ENCODE assay signal across 9 cellular contexts in the genomic region with DNA sequence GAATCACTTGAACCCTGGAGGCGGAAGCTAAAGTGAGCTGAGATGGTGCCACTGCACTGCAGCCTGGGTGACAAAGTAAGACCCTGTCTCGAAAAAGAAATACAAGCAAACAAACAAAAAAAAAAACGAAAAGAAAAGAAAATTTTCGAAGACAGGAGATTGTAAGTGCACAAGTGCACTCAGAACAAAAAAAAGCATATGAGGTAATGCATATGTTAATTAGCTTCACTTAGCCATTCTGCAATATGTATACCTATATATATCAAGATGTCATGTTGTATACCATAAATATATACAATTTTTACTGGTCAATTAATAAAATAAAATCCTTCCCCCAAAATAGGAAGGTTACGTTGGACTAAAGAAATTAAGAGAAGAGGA.
DNase-seq lines count a peak whose midpoint lies in the region; ATAC-seq, FAIRE-seq and TF ChIP-seq lines count a peak whose summit lies in the region.
"Had no signal": no experiment of that assay in that cellular context is flagged by ENCODE, and none has a peak within 500 bp of the region (broad histone marks: within the 10 kb centered on the region; RNA-seq: fewer than 3 reads in every experiment).

No MANE protein-coding gene starts in this region.

- FAIRE-seq in kidney (lab: Jason Lieb, UNC): no peak
- no peak for FAIRE-seq in small intestine (lab: Jason Lieb, UNC)

- H3K4me3 ChIP-seq in Caco-2 (ENCODE audit: low read depth, low read length): no peak overlapping the region
- peak overlapping the region; percentile 33 to 35 for H3K4me3 ChIP-seq in ascending aorta
- peak overlapping the region in 1 of 2 donors; percentile 59 for H3K4me3 ChIP-seq in kidney (ENCODE audit: low read length in 2 of 2)
- no peak overlapping the region for H3K4me3 ChIP-seq in small intestine (ENCODE audit: low read depth in 1 of 2, low read length in 2 of 2)

- H3K27me3 Mint-ChIP-seq in Caco-2 (ENCODE audit: insufficient read depth, unreplicated experiment): no peaks in the 10 kb centered on the region

- peaks cover 42% of the 10 kb centered on the region for H3K4me1 Mint-ChIP-seq in Caco-2 (ENCODE audit: low read depth, unreplicated experiment)

- no peaks in the 10 kb centered on the region for H3K36me3 ChIP-seq in Caco-2 (ENCODE audit: control insufficient read depth, insufficient read depth, low read length)
- H3K36me3 ChIP-seq in ascending aorta: no peaks in the 10 kb centered on the region
- no peaks in the 10 kb centered on the region for H3K36me3 ChIP-seq in kidney (ENCODE audit: control insufficient read depth in 1 of 2, insufficient read depth in 2 of 2, low read length in 2 of 2)
- H3K36me3 ChIP-seq in small intestine (ENCODE audit: control insufficient read depth in 2 of 2, insufficient read depth in 2 of 2, low read length in 2 of 2): no peaks in the 10 kb centered on the region

- H3K4me1 ChIP-seq in Caco-2 (peaks cover 67% of the 10 kb centered on the region), ascending aorta (peaks cover 2 to 43% of the 10 kb centered on the region in 2 donors), kidney (ENCODE audit: control insufficient read depth in 1 of 2, insufficient read depth in 1 of 2, low read depth in 1 of 2, low read length in 2 of 2) (peaks cover 25 to 31% of the 10 kb centered on the region in 2 donors), small intestine (ENCODE audit: control insufficient read depth in 2 of 2, insufficient read depth in 1 of 2, low read depth in 1 of 2, low read length in 1 of 2) (no peaks in the 10 kb centered on the region)

- POLR2A ChIA-PET in Caco-2 (lab: Charles Lee): interaction anchor here (0.6 to 0.7 kb wide), 2 partner anchors 40 to 131 kb away, joined by 3 read pairs; no protein-coding TSS in a partner anchor

- 12 to 47% (median 15%) methylated on average over 5 of the region's 5 CpGs for WGBS in small intestine, 3 donors

- CTCF ChIA-PET in Caco-2 (lab: Charles Lee): no interaction called here

- no peaks in the 10 kb centered on the region for H3K9me3 Mint-ChIP-seq in Caco-2 (ENCODE audit: unreplicated experiment)
- H3K9me3 Mint-ChIP-seq: activated T-cell treated with anti-CD3 and anti-CD28 coated beads, Interleukin-2, amount 50 U/mL, for 24 hours had no signal

- H3K9me3 ChIP-seq in Caco-2 (no peaks in the 10 kb centered on the region), ascending aorta (no peaks in the 10 kb centered on the region), kidney (ENCODE audit: control insufficient read depth in 1 of 2, low read length in 2 of 2) (no peaks in the 10 kb centered on the region), small intestine (ENCODE audit: control insufficient read depth, low read depth) (no peaks in the 10 kb centered on the region)

- H3K9ac ChIP-seq in kidney (ENCODE audit: low read length in 2 of 2): no peak overlapping the region

- H3K27ac Mint-ChIP-seq in Caco-2 (ENCODE audit: unreplicated experiment): peak overlapping the region; percentile 81
- H3K27ac Mint-ChIP-seq: activated T-cell treated with anti-CD3 and anti-CD28 coated beads, Interleukin-2, amount 50 U/mL, for 24 hours had no signal

- H3K4me3 Mint-ChIP-seq in Caco-2 (ENCODE audit: unreplicated experiment): peak overlapping the region; percentile 25
- H3K4me3 Mint-ChIP-seq: activated T-cell treated with anti-CD3 and anti-CD28 coated beads, Interleukin-2, amount 50 U/mL, for 24 hours had no signal

- ATAC-seq in GM18909 (IDR thresholded peaks at IDR 0.05; ENCODE audit: poor library complexity, unreplicated experiment) (no peak), GM21737 (IDR thresholded peaks at IDR 0.05; ENCODE audit: unreplicated experiment) (no peak)

- TF ChIP-seq CTCF in Caco-2 (IDR thresholded peaks at IDR 0.05; ENCODE audit: insufficient read depth in 1 of 2, low read depth in 1 of 2, low read length in 1 of 2, severe bottlenecking in 1 of 2, unreplicated experiment in 1 of 2): no peak
- TF ChIP-seq CTCF in ascending aorta (IDR thresholded peaks at IDR 0.05): no peak
- TF ChIP-seq CTCF in kidney (IDR thresholded peaks at IDR 0.05; ENCODE audit: borderline replicate concordance, extremely low read depth, insufficient read depth): no peak

- H3K27me3 ChIP-seq in Caco-2 (replicated peaks; ENCODE audit: control insufficient read depth, insufficient read depth, low read length) (no peaks in the 10 kb centered on the region), ascending aorta (no peaks in the 10 kb centered on the region), small intestine (ENCODE audit: control insufficient read depth in 2 of 2, insufficient read depth in 2 of 2, low read length in 2 of 2) (no peaks in the 10 kb centered on the region)

- no TSS peak for BruUV-seq in Caco-2 (replicated peaks; lab: Mats Ljungman, UMichigan)

- H3K36me3 Mint-ChIP-seq in Caco-2 (ENCODE audit: insufficient read depth, unreplicated experiment): no peaks in the 10 kb centered on the region

- peak overlapping the region; percentile 87 to 90 for H3K27ac ChIP-seq in ascending aorta
- H3K27ac ChIP-seq in kidney (ENCODE audit: low read depth in 2 of 2, low read length in 2 of 2): peak overlapping the region; percentile 77 to 78
- peak overlapping the region; percentile 92 to 98 for H3K27ac ChIP-seq in small intestine (ENCODE audit: low read depth in 1 of 2, low read length in 1 of 2)

- DNase-seq in Caco-2: no peak
- no peak for DNase-seq in ascending aorta (ENCODE audit: low spot score in 2 of 2)
- DNase-seq in kidney: no peak
- DNase-seq in small intestine: no peak
- no peak for DNase-seq in amygdala (lab: John Stamatoyannopoulos, UW)
- no peak for DNase-seq in effector CD4-positive, alpha-beta T cell
- DNase-seq: activated T-cell treated with anti-CD3 and anti-CD28 coated beads, Interleukin-2, amount 50 U/mL, for 24 hours had no signal

- intact Hi-C loops in Caco-2 (cut with micrococcal nuclease; ENCODE audit: unreplicated experiment) (loop anchor here (2.0 to 5.0 kb wide), 2 partner anchors 89 to 193 kb away; no protein-coding TSS in a partner anchor), ascending aorta (cut with DNase I) (loop anchor here (5.0 to 10.0 kb wide), 6 partner anchors 59 to 193 kb away; a partner anchor contains a TSS), kidney (cut with DNase I) (no loop called here)

Comparison
In these comparisons a context has a peak if more than half of its experiments do, and no peak if none do; other contexts are left out.
1. H3K4me3 ChIP-seq: peak in ascending aorta (2 of 2); none in Caco-2 (single experiment) and small intestine (0 of 2).
2. Peak in every context shown above with its lines, with median percentiles within 50 percentile points of each other: H3K27ac ChIP-seq.